Comparison of ENCODE assay signal across 2 cellular contexts in genomic region chr15:29692527-29692926, GRCh38.
TF ChIP-seq lines count a peak whose summit lies in the region.

No MANE protein-coding gene starts in this region.

TF ChIP-seq in Ishikawa, 13 proteins besides CTCF, POLR2A, EP300 and RAD21:
- no peak for TF ChIP-seq CEBPB (IDR thresholded peaks at IDR 0.05)
- no peak for TF ChIP-seq TAF1 (IDR thresholded peaks at IDR 0.05; ENCODE audit: low read depth)
- no peak for TF ChIP-seq YY1 (IDR thresholded peaks at IDR 0.05; ENCODE audit: low read depth)
- TF ChIP-seq, protein P1, sequence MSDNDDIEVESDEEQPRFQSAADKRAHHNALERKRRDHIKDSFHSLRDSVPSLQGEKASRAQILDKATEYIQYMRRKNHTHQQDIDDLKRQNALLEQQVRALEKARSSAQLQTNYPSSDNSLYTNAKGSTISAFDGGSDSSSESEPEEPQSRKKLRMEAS (IDR thresholded peaks at IDR 0.05), result no peak
- TF ChIP-seq NFIC (IDR thresholded peaks at IDR 0.05), result no peak
- TF ChIP-seq ZBTB7A (IDR thresholded peaks at IDR 0.05; ENCODE audit: low read depth), result no peak
- TF ChIP-seq TCF12 (IDR thresholded peaks at IDR 0.05; ENCODE audit: low read depth), result no peak
- TF ChIP-seq REST (IDR thresholded peaks at IDR 0.05; ENCODE audit: low read depth), result no peak

TF ChIP-seq in GM12878, 131 proteins besides CTCF, POLR2A, EP300 and RAD21:
- TF ChIP-seq NR2F1 (conservative IDR thresholded peaks at IDR 0.05) (no peak), HDGF (IDR thresholded peaks at IDR 0.05) (no peak), POLR2AphosphoS5 (IDR thresholded peaks at IDR 0.05; ENCODE audit: low read length) (no peak), MTA3 (IDR thresholded peaks at IDR 0.05; ENCODE audit: borderline replicate concordance, low read length) (no peak), RAD51 (IDR thresholded peaks at IDR 0.05) (no peak)
- TF ChIP-seq, protein P2, sequence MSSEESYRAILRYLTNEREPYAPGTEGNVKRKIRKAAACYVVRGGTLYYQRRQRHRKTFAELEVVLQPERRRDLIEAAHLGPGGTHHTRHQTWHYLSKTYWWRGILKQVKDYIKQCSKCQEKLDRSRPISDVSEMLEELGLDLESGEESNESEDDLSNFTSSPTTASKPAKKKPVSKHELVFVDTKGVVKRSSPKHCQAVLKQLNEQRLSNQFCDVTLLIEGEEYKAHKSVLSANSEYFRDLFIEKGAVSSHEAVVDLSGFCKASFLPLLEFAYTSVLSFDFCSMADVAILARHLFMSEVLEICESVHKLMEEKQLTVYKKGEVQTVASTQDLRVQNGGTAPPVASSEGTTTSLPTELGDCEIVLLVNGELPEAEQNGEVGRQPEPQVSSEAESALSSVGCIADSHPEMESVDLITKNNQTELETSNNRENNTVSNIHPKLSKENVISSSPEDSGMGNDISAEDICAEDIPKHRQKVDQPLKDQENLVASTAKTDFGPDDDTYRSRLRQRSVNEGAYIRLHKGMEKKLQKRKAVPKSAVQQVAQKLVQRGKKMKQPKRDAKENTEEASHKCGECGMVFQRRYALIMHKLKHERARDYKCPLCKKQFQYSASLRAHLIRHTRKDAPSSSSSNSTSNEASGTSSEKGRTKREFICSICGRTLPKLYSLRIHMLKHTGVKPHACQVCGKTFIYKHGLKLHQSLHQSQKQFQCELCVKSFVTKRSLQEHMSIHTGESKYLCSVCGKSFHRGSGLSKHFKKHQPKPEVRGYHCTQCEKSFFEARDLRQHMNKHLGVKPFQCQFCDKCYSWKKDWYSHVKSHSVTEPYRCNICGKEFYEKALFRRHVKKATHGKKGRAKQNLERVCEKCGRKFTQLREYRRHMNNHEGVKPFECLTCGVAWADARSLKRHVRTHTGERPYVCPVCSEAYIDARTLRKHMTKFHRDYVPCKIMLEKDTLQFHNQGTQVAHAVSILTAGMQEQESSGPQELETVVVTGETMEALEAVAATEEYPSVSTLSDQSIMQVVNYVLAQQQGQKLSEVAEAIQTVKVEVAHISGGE (CRISPR knock-in tag; IDR thresholded peaks at IDR 0.05), result no peak
